ENCODE assay signal across 17 cellular contexts in the genomic region with DNA sequence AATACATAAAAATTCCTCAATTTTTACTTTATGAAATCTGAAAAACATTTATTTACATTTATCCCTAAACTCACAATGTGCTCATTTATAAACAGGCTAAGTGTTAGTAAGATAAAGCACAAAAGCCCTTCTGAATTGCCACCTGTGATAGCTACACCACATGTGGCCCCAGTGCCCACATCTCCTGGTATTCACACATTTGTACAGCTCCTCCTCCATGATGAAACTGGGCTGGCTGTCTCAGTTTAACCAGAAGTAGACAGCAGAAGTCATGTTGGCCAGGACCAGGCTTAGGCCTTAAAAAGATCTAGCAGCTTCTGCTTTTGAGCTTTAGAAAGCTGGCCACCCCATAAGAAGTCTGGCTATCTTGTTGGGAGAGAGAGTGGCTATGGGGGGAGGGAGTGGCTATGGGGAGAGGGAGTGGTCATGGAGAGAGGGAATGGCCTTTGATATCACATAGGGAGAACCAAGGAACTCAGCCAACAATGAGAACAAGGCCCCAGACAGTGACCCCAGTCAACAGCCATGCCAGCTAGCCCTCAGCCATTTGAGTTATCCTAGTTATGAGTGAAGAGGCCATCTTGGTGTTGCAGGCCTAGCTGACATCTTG.
"Had no signal": no experiment of that assay in that cellular context is flagged by ENCODE, and none has a peak within 500 bp of the region (broad histone marks: within the 10 kb centered on the region; RNA-seq: fewer than 3 reads in every experiment).

No MANE protein-coding gene starts in this region.

- H3K4me1 ChIP-seq: esophagus squamous epithelium, foreskin keratinocyte, left ventricle myocardium inferior, SJSA1 had no signal

- H3K36me3 Mint-ChIP-seq: activated naive CD8-positive, alpha-beta T cell treated with anti-CD3 and anti-CD28 coated beads for 36 hours had no signal

- ATAC-seq: foreskin keratinocyte; stimulated activated memory B cell treated with anti-CD40 and anti-IgM and Interleukin-4, amounts not matched to agents 10 μg/mL and 1 μg/mL and 100 μg/mL, for 72 hours had no signal

- H3K4me3 ChIP-seq: dorsolateral prefrontal cortex, esophagus squamous epithelium, left ventricle myocardium inferior, SJSA1, smooth muscle cell, tibial nerve had no signal

- H3K4me2 ChIP-seq: smooth muscle cell had no signal

- H3K27me3 Mint-ChIP-seq: activated CD4-positive, alpha-beta T cell treated with anti-CD3 and anti-CD28 coated beads, Interleukin-2, amount 10 ng/mL, durations not matched to agents 24 days and 14 days; activated naive CD8-positive, alpha-beta T cell treated with anti-CD3 and anti-CD28 coated beads for 36 hours; stimulated activated memory B cell treated with anti-CD40 and anti-IgM and Interleukin-4, amounts not matched to agents 10 μg/mL and 1 μg/mL and 100 μg/mL, for 72 hours had no signal

- H3K4me3 Mint-ChIP-seq: activated CD4-positive, alpha-beta T cell treated with anti-CD3 and anti-CD28 coated beads, Interleukin-2, amount 10 ng/mL, durations not matched to agents 24 days and 14 days; activated naive CD8-positive, alpha-beta T cell treated with anti-CD3 and anti-CD28 coated beads for 36 hours; mesothelial cell of epicardium; stimulated activated memory B cell treated with anti-CD40 and anti-IgM and Interleukin-4, amounts not matched to agents 10 μg/mL and 1 μg/mL and 100 μg/mL, for 72 hours had no signal

- H3K27me3 ChIP-seq: dorsolateral prefrontal cortex, esophagus squamous epithelium, foreskin keratinocyte, SJSA1, tibial nerve had no signal

- H3K9me3 Mint-ChIP-seq: activated CD4-positive, alpha-beta T cell treated with anti-CD3 and anti-CD28 coated beads, Interleukin-2, amount 10 ng/mL, durations not matched to agents 24 days and 14 days; activated naive CD8-positive, alpha-beta T cell treated with anti-CD3 and anti-CD28 coated beads for 36 hours; mesothelial cell of epicardium; stimulated activated memory B cell treated with anti-CD40 and anti-IgM and Interleukin-4, amounts not matched to agents 10 μg/mL and 1 μg/mL and 100 μg/mL, for 72 hours had no signal

- H3K9me3 ChIP-seq: esophagus squamous epithelium, left ventricle myocardium inferior, SJSA1, tibial nerve had no signal

- H3K27ac ChIP-seq: esophagus squamous epithelium, foreskin keratinocyte, left ventricle myocardium inferior, SJSA1, tibial nerve, WERI-Rb-1 had no signal

- H3K27ac Mint-ChIP-seq: activated CD4-positive, alpha-beta T cell treated with anti-CD3 and anti-CD28 coated beads, Interleukin-2, amount 10 ng/mL, durations not matched to agents 24 days and 14 days; activated naive CD8-positive, alpha-beta T cell treated with anti-CD3 and anti-CD28 coated beads for 36 hours; mesothelial cell of epicardium; stimulated activated memory B cell treated with anti-CD40 and anti-IgM and Interleukin-4, amounts not matched to agents 10 μg/mL and 1 μg/mL and 100 μg/mL, for 72 hours had no signal

- H3K4me1 Mint-ChIP-seq: activated CD4-positive, alpha-beta T cell treated with anti-CD3 and anti-CD28 coated beads, Interleukin-2, amount 10 ng/mL, durations not matched to agents 24 days and 14 days; activated naive CD8-positive, alpha-beta T cell treated with anti-CD3 and anti-CD28 coated beads for 36 hours; mesothelial cell of epicardium; stimulated activated memory B cell treated with anti-CD40 and anti-IgM and Interleukin-4, amounts not matched to agents 10 μg/mL and 1 μg/mL and 100 μg/mL, for 72 hours had no signal

- DNase-seq: activated CD4-positive, alpha-beta T cell treated with anti-CD3 and anti-CD28 coated beads, Interleukin-2, amount 10 ng/mL, durations not matched to agents 24 days and 14 days; activated gamma-delta T cell treated with Interleukin-2 at 50 U/mL for 16 hours; activated naive CD8-positive, alpha-beta T cell treated with anti-CD3 and anti-CD28 coated beads for 36 hours; activated T-cell treated with anti-CD3 and anti-CD28 coated beads, Interleukin-2, amount 50 U/mL, for 1 hour; dorsolateral prefrontal cortex; esophagus squamous epithelium; foreskin keratinocyte; head of caudate nucleus; left ventricle myocardium inferior; right cardiac atrium; T1000; WERI-Rb-1 had no signal
